Comparison of ENCODE assay signal across 15 cellular contexts in the genomic region with DNA sequence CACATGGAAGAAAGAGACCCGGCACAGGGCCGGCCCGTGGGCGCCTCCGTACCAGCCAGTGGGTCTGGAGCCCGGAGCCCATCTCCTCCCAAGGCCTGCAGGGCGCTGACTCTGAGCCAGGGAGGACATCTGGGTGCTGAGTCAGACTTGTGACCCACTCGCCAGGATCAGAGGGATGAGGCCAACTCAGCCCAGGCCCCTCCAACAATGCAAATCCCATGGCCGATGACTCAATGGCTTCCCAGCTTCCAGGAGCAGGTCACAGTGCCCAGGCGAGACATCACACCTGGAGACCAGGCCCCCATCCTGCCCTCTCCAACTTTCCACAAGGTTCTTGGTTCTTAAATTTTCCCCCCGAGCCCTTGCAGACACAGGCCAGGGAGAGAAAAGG.
DNase-seq lines count a peak whose midpoint lies in the region; ATAC-seq and TF ChIP-seq lines count a peak whose summit lies in the region.
"Had no signal": no experiment of that assay in that cellular context is flagged by ENCODE, and none has a peak within 500 bp of the region (broad histone marks: within the 10 kb centered on the region; RNA-seq: fewer than 3 reads in every experiment).

No MANE protein-coding gene starts in this region.

- TF ChIP-seq CTCF in astrocyte of the spinal cord (IDR thresholded peaks at IDR 0.05; ENCODE audit: low read depth, low read length) = no peak
- TF ChIP-seq CTCF in right atrium auricular region (IDR thresholded peaks at IDR 0.05) = no peak

- H3K4me3 ChIP-seq in astrocyte of the spinal cord (ENCODE audit: low read depth, low read length) (no peak overlapping the region), right atrium auricular region (no peak overlapping the region), stomach smooth muscle (ENCODE audit: low read length in 2 of 2) (no peak overlapping the region)
- H3K4me3 ChIP-seq: skin epidermis had no signal

- H3K36me3 ChIP-seq in right atrium auricular region = peaks cover 65% of the 10 kb centered on the region
- peaks cover 28 to 29% of the 10 kb centered on the region in 2 donors for H3K36me3 ChIP-seq in stomach smooth muscle (ENCODE audit: control insufficient read depth in 2 of 2, insufficient read depth in 2 of 2, low read length in 2 of 2)

- DNase-seq in HS-27A (ENCODE audit: low read depth) = peak; percentile 63
- DNase-seq in astrocyte of the spinal cord (ENCODE audit: low read depth, low spot score) = peak; percentile 86
- no peak for DNase-seq in right atrium auricular region (ENCODE audit: low spot score)
- DNase-seq in T-cell = no peak
- DNase-seq in COR-L47 (lab: John Stamatoyannopoulos, UW) = no peak
- DNase-seq: activated CD8-positive, alpha-beta memory T cell treated with anti-CD3 and anti-CD28 coated beads, Interleukin-2, amount 50 U/mL, for 4 hours; DMS79; kidney glomerular epithelial cell; stimulated activated naive CD4-positive, alpha-beta T cell had no signal

- in situ Hi-C loops in astrocyte of the spinal cord (cut with HindIII; ENCODE audit: low sequenced_read_pairs) = no loop called here

- H3K27me3 ChIP-seq in right atrium auricular region (no peaks in the 10 kb centered on the region), stomach smooth muscle (ENCODE audit: control insufficient read depth in 1 of 2, insufficient read depth in 2 of 2, low read length in 2 of 2) (no peaks in the 10 kb centered on the region)

- peak overlapping the region; percentile 52 to 57 for H3K27ac ChIP-seq in right atrium auricular region
- peak overlapping the region; percentile 81 for H3K27ac ChIP-seq in stomach smooth muscle (ENCODE audit: low read length)

- H3K9me3 Mint-ChIP-seq in T-cell = no peaks in the 10 kb centered on the region

- H3K4me1 ChIP-seq in right atrium auricular region (peaks cover 0 to 77% of the 10 kb centered on the region in 2 donors), stomach smooth muscle (ENCODE audit: control insufficient read depth, insufficient read depth, low read length) (peaks cover 99% of the 10 kb centered on the region)

- peaks cover 0 to 3% (median 3%) of the 10 kb centered on the region in 3 donors for H3K4me1 Mint-ChIP-seq in T-cell

- POLR2A ChIA-PET in T-cell (lab: Charles Lee) = no interaction called here

- no peak overlapping the region for H3K4me3 Mint-ChIP-seq in T-cell

- H3K36me3 Mint-ChIP-seq in T-cell = peaks cover 37% of the 10 kb centered on the region

- CTCF ChIA-PET in T-cell (lab: Charles Lee) = interaction anchor here in 1 of 2 donors (1.1 kb wide), 1 partner anchor 416 kb away, joined by 3 read pairs; no protein-coding TSS in a partner anchor

- H3K9ac ChIP-seq in stomach smooth muscle (ENCODE audit: low read length in 2 of 2) = peak overlapping the region; percentile 23 to 66

- no peaks in the 10 kb centered on the region for H3K9me3 ChIP-seq in right atrium auricular region
- H3K9me3 ChIP-seq in stomach smooth muscle (ENCODE audit: control insufficient read depth in 2 of 2, low read length in 2 of 2) = no peaks in the 10 kb centered on the region

- ATAC-seq in HG02610 (IDR thresholded peaks at IDR 0.05; ENCODE audit: unreplicated experiment) (no peak), HG03378 (IDR thresholded peaks at IDR 0.05; ENCODE audit: unreplicated experiment) (no peak), T-cell (replicated peaks in 1 of 4) (no peak)
- ATAC-seq: HCT116, HepG2 had no signal

- no peak overlapping the region for H3K27ac Mint-ChIP-seq in T-cell

- H3K27me3 Mint-ChIP-seq in T-cell = no peaks in the 10 kb centered on the region

Comparison
In these comparisons a context has a peak if more than half of its experiments do, and no peak if none do; other contexts are left out.
1. DNase-seq: peak in HS-27A (single experiment) and astrocyte of the spinal cord (single experiment); none in right atrium auricular region (single experiment), T-cell (0 of 34) and COR-L47 (single experiment).